In genomic region chr14:23425798-23426197, GRCh38 we compare ENCODE assay signal across 5 cellular contexts. TPM values are rescaled to one million over a fixed set of nuclear protein-coding genes. Genes with fewer than 3 reads are reported as not detected.
"Had no signal": no experiment of that assay in that cellular context is flagged by ENCODE, and none has a peak within 500 bp of the region (broad histone marks: within the 10 kb centered on the region; RNA-seq: fewer than 3 reads in every experiment).

No MANE protein-coding gene starts in this region.

RNA-seq across cellular contexts. Expression of gene MYH7, which starts 9.7 kb away (rescaled TPM):
- total RNA-seq: M059J, PC-3, SJSA1 had no signal

RNA-seq across cellular contexts. Expression of gene MYH6, which starts 17.7 kb away (rescaled TPM):
- total RNA-seq: M059J, PC-3, Peyer's patch, SJSA1 had no signal

RNA-seq across cellular contexts. Expression of gene CMTM5, which starts 49.0 kb away (rescaled TPM):
- total RNA-seq: M059J, PC-3, Peyer's patch, SJSA1 had no signal

RNA-seq across cellular contexts. Expression of gene IL25, which starts 53.2 kb away (rescaled TPM):
- total RNA-seq: M059J, PC-3, Peyer's patch, Right ventricle myocardium superior, SJSA1 had no signal
